Comparison of ENCODE assay signal across 38 cellular contexts in the genomic region with DNA sequence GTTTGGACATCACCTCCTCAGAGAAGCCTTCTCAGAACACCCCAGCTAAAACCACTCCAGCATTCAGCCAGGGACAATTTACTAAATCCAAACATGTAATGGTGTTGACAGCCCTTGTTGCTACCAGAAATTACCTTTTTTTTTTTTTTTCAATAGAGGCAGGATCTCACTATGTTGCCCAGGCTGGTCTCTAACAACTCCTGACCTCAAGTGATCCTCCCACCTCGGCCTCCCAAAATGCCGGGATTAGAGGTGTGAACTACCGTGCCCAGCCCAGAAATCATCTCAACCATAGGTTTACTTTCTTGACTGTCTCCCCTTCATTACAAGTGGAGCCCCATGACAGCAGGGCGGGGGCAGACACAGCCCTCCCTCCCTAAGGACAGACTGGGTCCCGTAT. TPM values are rescaled to one million over a fixed set of nuclear protein-coding genes. Genes with fewer than 3 reads are reported as not detected.
"Had no signal": no experiment of that assay in that cellular context is flagged by ENCODE, and none has a peak within 500 bp of the region (broad histone marks: within the 10 kb centered on the region; RNA-seq: fewer than 3 reads in every experiment).

No MANE protein-coding gene starts in this region.

- H3K9me3 Mint-ChIP-seq: activated CD4-positive, alpha-beta memory T cell treated with anti-CD3 and anti-CD28 coated beads, Interleukin-2, amount 10 ng/mL, durations not matched to agents 7 days and 5 days; activated CD4-positive, alpha-beta T cell treated with anti-CD3 and anti-CD28 coated beads, Interleukin-2, amount 10 ng/mL, durations not matched to agents 7 days and 5 days; activated naive CD4-positive, alpha-beta T cell treated with anti-CD3 and anti-CD28 coated beads for 36 hours; activated naive CD8-positive, alpha-beta T cell treated with anti-CD3 and anti-CD28 coated beads, Interleukin-2, amount 10 ng/mL, durations not matched to agents 7 days and 5 days; activated naive CD8-positive, alpha-beta T cell treated with anti-CD3 and anti-CD28 coated beads, Interleukin-2, amount 50 U/mL, for 24 hours; activated T-cell treated with anti-CD3 and anti-CD28 coated beads, Interleukin-2, amount 50 U/mL, for 24 hours; activated T-helper 2 cell treated with anti-CD3 and anti-CD28 coated beads, Interferon-gamma antibody, Interleukin-2, Interleukin-4, amounts not matched to agents 10 μg/mL and 5 μg/mL and 100 μg/mL, durations not matched to agents 14 hours and 24 hours and 36 hours; brain; central memory CD8-positive, alpha-beta T cell; T-helper 1 cell treated with Interleukin-12 subunit alpha and Interleukin-12 subunit beta and Interleukin-4 antibody, amounts not matched to agents 30 μg/mL and 1 μg/mL, for 36 hours; T-helper 2 cell treated with Interferon-gamma antibody and Interleukin-4, amounts not matched to agents 5 μg/mL and 100 μg/mL, for 36 hours had no signal

- H3K9me3 ChIP-seq: ascending aorta had no signal

- H3K27ac Mint-ChIP-seq: activated CD4-positive, alpha-beta memory T cell treated with anti-CD3 and anti-CD28 coated beads, Interleukin-2, amount 10 ng/mL, durations not matched to agents 7 days and 5 days; activated CD4-positive, alpha-beta T cell treated with anti-CD3 and anti-CD28 coated beads for 36 hours; activated CD4-positive, alpha-beta T cell treated with anti-CD3 and anti-CD28 coated beads, Interleukin-2, amount 10 ng/mL, durations not matched to agents 7 days and 5 days; activated CD8-positive, alpha-beta memory T cell treated with anti-CD3 and anti-CD28 coated beads, Interleukin-2, amount 10 ng/mL, durations not matched to agents 7 days and 5 days; activated CD8-positive, alpha-beta T cell treated with anti-CD3 and anti-CD28 coated beads, Interleukin-2, amount 10 ng/mL, durations not matched to agents 7 days and 5 days; activated naive CD4-positive, alpha-beta T cell treated with anti-CD3 and anti-CD28 coated beads for 36 hours; activated naive CD8-positive, alpha-beta T cell; activated naive CD8-positive, alpha-beta T cell treated with anti-CD3 and anti-CD28 coated beads, Interleukin-2, amount 10 ng/mL, durations not matched to agents 7 days and 5 days; activated naive CD8-positive, alpha-beta T cell treated with anti-CD3 and anti-CD28 coated beads, Interleukin-2, amount 50 U/mL, for 24 hours; activated T-cell treated with anti-CD3 and anti-CD28 coated beads, Interleukin-2, amount 50 U/mL, for 24 hours; activated T-helper 2 cell treated with anti-CD3 and anti-CD28 coated beads, Interferon-gamma antibody, Interleukin-2, Interleukin-4, amounts not matched to agents 10 μg/mL and 5 μg/mL and 100 μg/mL, durations not matched to agents 14 hours and 24 hours and 36 hours; T-helper 1 cell treated with Interleukin-12 subunit alpha and Interleukin-12 subunit beta and Interleukin-4 antibody, amounts not matched to agents 30 μg/mL and 1 μg/mL, for 36 hours; T-helper 2 cell treated with Interferon-gamma antibody and Interleukin-4, amounts not matched to agents 5 μg/mL and 100 μg/mL, for 36 hours had no signal

- H3K4me3 Mint-ChIP-seq: activated CD4-positive, alpha-beta memory T cell treated with anti-CD3 and anti-CD28 coated beads, Interleukin-2, amount 10 ng/mL, durations not matched to agents 7 days and 5 days; activated CD4-positive, alpha-beta T cell treated with anti-CD3 and anti-CD28 coated beads for 36 hours; activated CD4-positive, alpha-beta T cell treated with anti-CD3 and anti-CD28 coated beads, Interleukin-2, amount 10 ng/mL, durations not matched to agents 7 days and 5 days; activated CD8-positive, alpha-beta memory T cell treated with anti-CD3 and anti-CD28 coated beads, Interleukin-2, amount 10 ng/mL, durations not matched to agents 7 days and 5 days; activated CD8-positive, alpha-beta T cell treated with anti-CD3 and anti-CD28 coated beads, Interleukin-2, amount 10 ng/mL, durations not matched to agents 7 days and 5 days; activated naive CD4-positive, alpha-beta T cell treated with anti-CD3 and anti-CD28 coated beads for 36 hours; activated naive CD8-positive, alpha-beta T cell; activated naive CD8-positive, alpha-beta T cell treated with anti-CD3 and anti-CD28 coated beads, Interleukin-2, amount 10 ng/mL, durations not matched to agents 7 days and 5 days; activated naive CD8-positive, alpha-beta T cell treated with anti-CD3 and anti-CD28 coated beads, Interleukin-2, amount 50 U/mL, for 24 hours; activated T-cell treated with anti-CD3 and anti-CD28 coated beads, Interleukin-2, amount 50 U/mL, for 24 hours; brain; central memory CD8-positive, alpha-beta T cell; T-helper 1 cell treated with Interleukin-12 subunit alpha and Interleukin-12 subunit beta and Interleukin-4 antibody, amounts not matched to agents 30 μg/mL and 1 μg/mL, for 36 hours; T-helper 2 cell treated with Interferon-gamma antibody and Interleukin-4, amounts not matched to agents 5 μg/mL and 100 μg/mL, for 36 hours had no signal

- H3K27me3 ChIP-seq: ascending aorta, cardiac muscle cell had no signal

- H3K4me1 ChIP-seq: ascending aorta had no signal

- H3K27ac ChIP-seq: ascending aorta, cardiac muscle cell, VCaP had no signal

- ATAC-seq: activated CD4-positive, alpha-beta T cell treated with anti-CD3 and anti-CD28 coated beads for 36 hours; activated CD4-positive, CD25-positive, alpha-beta regulatory T cell treated with anti-CD3 and anti-CD28 coated beads, Interleukin-2, amount 50 U/mL, for 24 hours; activated CD8-positive, alpha-beta memory T cell treated with anti-CD3 and anti-CD28 coated beads, Interleukin-2, amount 10 ng/mL, durations not matched to agents 7 days and 5 days; activated CD8-positive, alpha-beta T cell treated with anti-CD3 and anti-CD28 coated beads, Interleukin-2, amount 10 ng/mL, durations not matched to agents 7 days and 5 days; activated naive CD8-positive, alpha-beta T cell treated with anti-CD3 and anti-CD28 coated beads, Interleukin-2, amount 50 U/mL, for 24 hours had no signal

- FAIRE-seq: bronchial epithelial cell, TTC549 had no signal

- H3K4me3 ChIP-seq: ascending aorta, cardiac muscle cell had no signal

- H3K4me1 Mint-ChIP-seq: activated CD4-positive, alpha-beta memory T cell treated with anti-CD3 and anti-CD28 coated beads, Interleukin-2, amount 10 ng/mL, durations not matched to agents 7 days and 5 days; activated CD4-positive, alpha-beta T cell treated with anti-CD3 and anti-CD28 coated beads for 36 hours; activated CD4-positive, alpha-beta T cell treated with anti-CD3 and anti-CD28 coated beads, Interleukin-2, amount 10 ng/mL, durations not matched to agents 7 days and 5 days; activated CD8-positive, alpha-beta memory T cell treated with anti-CD3 and anti-CD28 coated beads, Interleukin-2, amount 10 ng/mL, durations not matched to agents 7 days and 5 days; activated naive CD8-positive, alpha-beta T cell treated with anti-CD3 and anti-CD28 coated beads, Interleukin-2, amount 10 ng/mL, durations not matched to agents 7 days and 5 days; activated naive CD8-positive, alpha-beta T cell treated with anti-CD3 and anti-CD28 coated beads, Interleukin-2, amount 50 U/mL, for 24 hours; central memory CD8-positive, alpha-beta T cell had no signal

- DNase-seq: activated CD4-positive, alpha-beta memory T cell treated with anti-CD3 and anti-CD28 coated beads, Interleukin-2, amount 10 ng/mL, durations not matched to agents 7 days and 5 days; activated CD4-positive, alpha-beta T cell treated with anti-CD3 and anti-CD28 coated beads for 1 hour; activated CD4-positive, alpha-beta T cell treated with anti-CD3 and anti-CD28 coated beads for 36 hours; activated CD4-positive, alpha-beta T cell treated with anti-CD3 and anti-CD28 coated beads for 48 hours; activated CD4-positive, alpha-beta T cell treated with anti-CD3 and anti-CD28 coated beads, Interleukin-2, amount 10 ng/mL, durations not matched to agents 7 days and 5 days; activated CD4-positive, alpha-beta T cell treated with anti-CD3 and anti-CD28 coated beads, Interleukin-2, amount 50 U/mL, for 48 hours; activated CD4-positive, CD25-positive, alpha-beta regulatory T cell; activated CD8-positive, alpha-beta memory T cell treated with anti-CD3 and anti-CD28 coated beads for 24 hours; activated CD8-positive, alpha-beta memory T cell treated with anti-CD3 and anti-CD28 coated beads, Interleukin-2, amount 10 ng/mL, durations not matched to agents 7 days and 5 days; activated CD8-positive, alpha-beta memory T cell treated with anti-CD3 and anti-CD28 coated beads, Interleukin-2, amount 50 U/mL, for 48 hours; activated CD8-positive, alpha-beta T cell treated with anti-CD3 and anti-CD28 coated beads, Interleukin-2, amount 10 ng/mL, durations not matched to agents 7 days and 5 days; activated effector memory CD4-positive, alpha-beta T cell treated with Interleukin-2 at 50 U/mL for 16 hours; activated gamma-delta T cell; activated naive CD4-positive, alpha-beta T cell treated with anti-CD3 and anti-CD28 coated beads for 36 hours; activated naive CD4-positive, alpha-beta T cell treated with anti-CD3 and anti-CD28 coated beads, Interleukin-2, amount 50 U/mL, for 16 hours; activated naive CD8-positive, alpha-beta T cell treated with anti-CD3 and anti-CD28 coated beads, Interleukin-2, amount 10 ng/mL, durations not matched to agents 7 days and 5 days; activated naive CD8-positive, alpha-beta T cell treated with anti-CD3 and anti-CD28 coated beads, Interleukin-2, amount 50 U/mL, for 24 hours; activated T-cell treated with anti-CD3 and anti-CD28 coated beads, Interleukin-2, amount 50 U/mL, for 24 hours; activated T-cell treated with anti-CD3 and anti-CD28 coated beads, Interleukin-2, amount 50 U/mL, for 48 hours; amygdala; anterior cingulate cortex; caudate nucleus; cerebellar nuclear complex; T-helper 1 cell; T-helper 2 cell; T-helper 9 cell had no signal

- H3K27me3 Mint-ChIP-seq: activated CD4-positive, alpha-beta memory T cell treated with anti-CD3 and anti-CD28 coated beads, Interleukin-2, amount 10 ng/mL, durations not matched to agents 7 days and 5 days; activated CD4-positive, alpha-beta T cell treated with anti-CD3 and anti-CD28 coated beads for 36 hours; activated CD4-positive, alpha-beta T cell treated with anti-CD3 and anti-CD28 coated beads, Interleukin-2, amount 10 ng/mL, durations not matched to agents 7 days and 5 days; activated CD8-positive, alpha-beta memory T cell treated with anti-CD3 and anti-CD28 coated beads, Interleukin-2, amount 10 ng/mL, durations not matched to agents 7 days and 5 days; activated naive CD8-positive, alpha-beta T cell; activated naive CD8-positive, alpha-beta T cell treated with anti-CD3 and anti-CD28 coated beads, Interleukin-2, amount 10 ng/mL, durations not matched to agents 7 days and 5 days; activated naive CD8-positive, alpha-beta T cell treated with anti-CD3 and anti-CD28 coated beads, Interleukin-2, amount 50 U/mL, for 24 hours; activated T-cell treated with anti-CD3 and anti-CD28 coated beads, Interleukin-2, amount 50 U/mL, for 24 hours; brain; central memory CD8-positive, alpha-beta T cell had no signal

RNA-seq across cellular contexts. Expression of a gene that starts 14.8 kb away (rescaled TPM):
- total RNA-seq: ascending aorta had no signal

RNA-seq across cellular contexts. Expression of a gene that starts 30.7 kb away (rescaled TPM):
- total RNA-seq: ascending aorta had no signal
